14 cellular contexts compared by ENCODE assay signal in the genomic region with DNA sequence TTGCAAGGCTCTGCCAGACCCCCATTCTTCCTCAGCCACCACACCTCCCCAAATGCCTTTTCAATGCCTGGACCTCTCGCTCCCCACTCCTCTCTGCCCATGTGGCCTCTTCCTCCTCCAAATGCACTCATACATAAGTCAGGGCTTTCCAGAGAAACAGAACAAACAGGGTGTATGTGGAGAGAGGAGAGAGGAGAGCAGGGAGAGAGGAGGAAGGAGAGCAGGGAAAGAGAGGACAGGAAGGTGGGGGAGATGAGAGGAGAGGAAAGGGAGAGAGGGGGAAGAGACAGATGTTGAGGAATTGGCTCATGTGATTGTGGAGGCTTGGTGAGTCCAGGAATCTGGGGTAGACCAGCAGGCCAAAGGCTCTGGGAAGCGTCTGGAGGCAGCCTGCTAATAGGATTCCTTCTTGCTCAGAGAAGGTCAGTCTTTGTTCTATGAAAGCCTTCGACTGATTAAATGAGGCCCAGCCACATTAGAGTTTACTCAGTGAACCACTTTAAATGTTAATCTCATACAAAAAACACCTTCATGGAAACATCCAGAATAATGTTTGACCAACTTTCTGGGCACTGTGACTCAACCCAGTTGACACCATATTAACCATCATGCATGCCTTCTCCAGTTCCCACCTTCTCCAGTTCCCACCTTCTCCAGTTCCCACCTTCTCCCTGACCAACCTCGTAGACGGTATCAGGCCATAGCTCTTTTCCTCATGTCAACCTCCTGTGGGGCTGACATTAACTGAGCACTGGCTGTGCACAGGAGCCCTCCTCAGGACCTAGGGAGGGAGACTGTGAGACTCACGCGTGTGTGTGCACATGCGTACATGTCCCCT. TPM values are rescaled to one million over a fixed set of nuclear protein-coding genes. Genes with fewer than 3 reads are reported as not detected.
DNase-seq lines count a peak whose midpoint lies in the region; ATAC-seq, FAIRE-seq and TF ChIP-seq lines count a peak whose summit lies in the region.
"Had no signal": no experiment of that assay in that cellular context is flagged by ENCODE, and none has a peak within 500 bp of the region (broad histone marks: within the 10 kb centered on the region; RNA-seq: fewer than 3 reads in every experiment).

No MANE protein-coding gene starts in this region.

- H2BK15ac ChIP-seq in H9 (ENCODE audit: low read depth, low read length): no peak overlapping the region

- H2BK20ac ChIP-seq in H9 (ENCODE audit: low read depth, low read length, poor library complexity, severe bottlenecking): no peak overlapping the region

- RAD21 ChIA-PET in GM12878 (lab: Charles Lee; ENCODE audit: unreplicated experiment): interaction anchor here (1.5 to 3.5 kb wide), 2 partner anchors 18 to 27 kb away, joined by 3 to 27 read pairs; no protein-coding TSS in a partner anchor

- DNase-seq in T-helper 1 cell: no peak
- DNase-seq in H9: no peak
- no peak for DNase-seq in GM12878 (ENCODE audit: low read depth, low spot score)
- peak; percentile 6 for DNase-seq in myocyte (ENCODE audit: low read depth)
- no peak for DNase-seq in NK-92 (lab: John Stamatoyannopoulos, UW; ENCODE audit: unreplicated experiment)
- DNase-seq in kidney glomerular epithelial cell (lab: John Stamatoyannopoulos, UW): no peak
- DNase-seq: 8988T; AML-193; Caco-2; CD8-positive, alpha-beta memory T cell had no signal

- no peaks in the 10 kb centered on the region for H3K79me2 ChIP-seq in H9 (ENCODE audit: insufficient read depth, low read length)
- H3K79me2 ChIP-seq in GM12878 (ENCODE audit: control insufficient read depth, insufficient read depth, low read length): no peaks in the 10 kb centered on the region

- H3K27ac ChIP-seq in H9 (ENCODE audit: insufficient read length, low read depth, low read length) (no peak overlapping the region), GM12878 (ENCODE audit: control insufficient read depth, insufficient read depth) (no peak overlapping the region)
- H3K27ac ChIP-seq: BLaER1 had no signal

- in situ Hi-C loops in GM12878 (cut with MboI): no loop called here

- H3K4me1 Mint-ChIP-seq in T-helper 1 cell treated with Interleukin-12 subunit alpha and Interleukin-12 subunit beta and Interleukin-4 antibody, amounts not matched to agents 30 μg/mL and 1 μg/mL, for 36 hours (ENCODE audit: low read depth): peaks cover 7% of the 10 kb centered on the region
- H3K4me1 Mint-ChIP-seq in H9: peaks cover 12 to 18% of the 10 kb centered on the region in 2 experiments

- H3K18ac ChIP-seq in H9 (ENCODE audit: insufficient read length, low read depth, low read length): no peak overlapping the region

- H3K9ac ChIP-seq in H9 (ENCODE audit: extremely low read depth, insufficient read length, low read length) (no peak overlapping the region), GM12878 (ENCODE audit: control insufficient read depth, insufficient read depth, low read length) (no peak overlapping the region)
- H3K9ac ChIP-seq: BLaER1 had no signal

- no peak for TF ChIP-seq RAD21 in GM12878 (IDR thresholded peaks at IDR 0.05; ENCODE audit: insufficient read depth, low read depth, low read length)

- BruUV-seq in GM12878 (replicated peaks; lab: Mats Ljungman, UMichigan): no TSS peak

- no peak overlapping the region for H4K5ac ChIP-seq in H9 (ENCODE audit: insufficient read length, low read depth, low read length)

- H3K23me2 ChIP-seq in H9 (ENCODE audit: insufficient read length, low read depth, low read length, poor library complexity, severe bottlenecking): no peaks in the 10 kb centered on the region

- H2BK5ac ChIP-seq in H9 (ENCODE audit: insufficient read length, low read length): no peak overlapping the region

- H2AK5ac ChIP-seq in H9 (ENCODE audit: insufficient read length, low read length): no peak overlapping the region

- H4K91ac ChIP-seq in H9 (ENCODE audit: insufficient read length, low read depth, low read length): no peak overlapping the region

- no peak for ATAC-seq in GM12878

- TF ChIP-seq POLR2A in GM12878 (IDR thresholded peaks at IDR 0.05; ENCODE audit: low read depth, low read length): no peak

- WGBS in H9 (ENCODE audit: extremely low coverage, insufficient read length, low lambda C conversion rate): no CpG with 5 or more reads among the region's 8 CpGs
- WGBS in GM12878 (ENCODE audit: insufficient coverage, insufficient replicate concordance, low lambda C conversion rate, missing lambda C conversion rate): 54% methylated on average over 8 of the region's 8 CpGs

- H3K4me3 Mint-ChIP-seq in T-helper 1 cell treated with Interleukin-12 subunit alpha and Interleukin-12 subunit beta and Interleukin-4 antibody, amounts not matched to agents 30 μg/mL and 1 μg/mL, for 36 hours: no peak overlapping the region
- no peak overlapping the region for H3K4me3 Mint-ChIP-seq in H9
- H3K4me3 Mint-ChIP-seq: CD8-positive, alpha-beta memory T cell had no signal

- no peak overlapping the region for H4K8ac ChIP-seq in H9 (replicated peaks; ENCODE audit: insufficient read length, low read depth, low read length)

- intact Hi-C loops in GM12878 (cut with micrococcal nuclease; ENCODE audit: unreplicated experiment): no loop called here

- H3K36me3 Mint-ChIP-seq in T-helper 1 cell treated with Interleukin-12 subunit alpha and Interleukin-12 subunit beta and Interleukin-4 antibody, amounts not matched to agents 30 μg/mL and 1 μg/mL, for 36 hours (ENCODE audit: low read depth): no peaks in the 10 kb centered on the region
- H3K36me3 Mint-ChIP-seq in H9 (ENCODE audit: insufficient read depth in 1 of 3, low read depth in 3 of 3): no peaks in the 10 kb centered on the region
- H3K36me3 Mint-ChIP-seq: CD8-positive, alpha-beta memory T cell had no signal

- no peak overlapping the region; the same call in 1 of the 2 replicates for H3K14ac ChIP-seq in H9 (ENCODE audit: insufficient read depth, low read length)

- H3K27me3 ChIP-seq in H9 (ENCODE audit: insufficient read depth, low read length) (no peaks in the 10 kb centered on the region), GM12878 (replicated peaks in 1 of 2; ENCODE audit: control insufficient read depth in 2 of 2, insufficient read depth in 2 of 2, low read length in 1 of 2) (peaks cover 0 to 3% of the 10 kb centered on the region in 2 experiments; a peak in 2 of 4 replicates)

- H3K4ac ChIP-seq in H9 (ENCODE audit: low read depth, low read length): no peak overlapping the region

- TF ChIP-seq CTCF in H9 (conservative IDR thresholded peaks at IDR 0.05) (no peak), GM12878 (IDR thresholded peaks at IDR 0.05 in 2 of 3, conservative IDR thresholded peaks at IDR 0.05 in 1 of 3; ENCODE audit: control insufficient read depth in 2 of 3, extremely low read depth in 1 of 3, insufficient read depth in 1 of 3, low read depth in 3 of 3, low read length in 3 of 3) (no peak)

- CTCF ChIA-PET in GM12878 (lab: Yijun Ruan, JAX): interaction anchor here (0.6 to 12.4 kb wide), 9 partner anchors 11 to 828 kb away, joined by 3 to 171 read pairs (median 5); a partner anchor contains a TSS

- no peak overlapping the region for H3K4me2 ChIP-seq in H9 (ENCODE audit: insufficient read depth, insufficient read length, low read length)
- H3K4me2 ChIP-seq in GM12878 (ENCODE audit: control insufficient read depth, insufficient read depth): no peak overlapping the region
- H3K4me2 ChIP-seq: BLaER1 had no signal

- no peak for TF ChIP-seq EP300 in GM12878 (IDR thresholded peaks at IDR 0.05; ENCODE audit: borderline replicate concordance in 1 of 2, control insufficient read depth in 1 of 2, low read depth in 2 of 2, low read length in 2 of 2)

- SMC1A ChIA-PET in GM12878 (lab: Charles Lee; ENCODE audit: uncharacterized antibody, unreplicated experiment): no interaction called here

- H2AFZ ChIP-seq in H9 (ENCODE audit: low read length): no peak overlapping the region
- H2AFZ ChIP-seq in GM12878 (ENCODE audit: control insufficient read depth, low read depth, low read length): no peak overlapping the region

- H3K9me3 Mint-ChIP-seq in T-helper 1 cell treated with Interleukin-12 subunit alpha and Interleukin-12 subunit beta and Interleukin-4 antibody, amounts not matched to agents 30 μg/mL and 1 μg/mL, for 36 hours: no peaks in the 10 kb centered on the region
- no peaks in the 10 kb centered on the region; a peak in 1 of 5 replicates for H3K9me3 Mint-ChIP-seq in H9
- H3K9me3 Mint-ChIP-seq: CD8-positive, alpha-beta memory T cell had no signal

- no peak overlapping the region for H3K56ac ChIP-seq in H9 (ENCODE audit: insufficient read length, low read depth, low read length)

- no peak overlapping the region for H2BK120ac ChIP-seq in H9 (ENCODE audit: low read depth, low read length, poor library complexity, severe bottlenecking)

- peak overlapping the region; percentile 55 for H3K27ac Mint-ChIP-seq in T-helper 1 cell treated with Interleukin-12 subunit alpha and Interleukin-12 subunit beta and Interleukin-4 antibody, amounts not matched to agents 30 μg/mL and 1 μg/mL, for 36 hours
- H3K27ac Mint-ChIP-seq in H9: peak overlapping the region in 2 of 3 experiments; percentile 20 to 75; a peak in 2 of 7 replicates

- no peak overlapping the region for H3T11ph ChIP-seq in H9 (ENCODE audit: low read length)

- H3K36me3 ChIP-seq in GM12878 (ENCODE audit: control insufficient read depth in 2 of 2, insufficient read depth in 2 of 2, low read length in 1 of 2): no peaks in the 10 kb centered on the region
- H3K36me3 ChIP-seq: BLaER1 had no signal

- H3K9me3 ChIP-seq in H9 (ENCODE audit: control insufficient read depth, low read depth, low read length): no peaks in the 10 kb centered on the region
- H3K9me3 ChIP-seq in GM12878 (replicated peaks; ENCODE audit: control insufficient read depth, insufficient read depth, low read length): no peaks in the 10 kb centered on the region
- H3K9me3 ChIP-seq: BLaER1, Caco-2 had no signal

- no peak overlapping the region for H3K4me3 ChIP-seq in GM12878
- H3K4me3 ChIP-seq: BLaER1 had no signal

- H2BK12ac ChIP-seq in H9 (ENCODE audit: insufficient read length, low read depth, low read length): no peak overlapping the region

- FAIRE-seq in GM12878 (lab: Jason Lieb, UNC): no peak
- FAIRE-seq: GM18507, H54 had no signal

- no peak overlapping the region for H3K23ac ChIP-seq in H9 (ENCODE audit: insufficient read length, low read depth, low read length)

- H4K20me1 ChIP-seq in H9 (ENCODE audit: control insufficient read depth, insufficient read depth, insufficient read length) (no peaks in the 10 kb centered on the region), GM12878 (ENCODE audit: control insufficient read depth, insufficient read depth) (no peaks in the 10 kb centered on the region)
- H4K20me1 ChIP-seq: BLaER1 had no signal

- H3K4me1 ChIP-seq in H9 (ENCODE audit: insufficient read depth, low read length) (peaks cover 3% of the 10 kb centered on the region; the same call in 1 of the 2 replicates), GM12878 (ENCODE audit: control insufficient read depth, insufficient read depth, low read length) (no peaks in the 10 kb centered on the region; the same call in 1 of the 2 replicates)
- H3K4me1 ChIP-seq: BLaER1, Caco-2 had no signal

- peaks cover 3% of the 10 kb centered on the region for H3K27me3 Mint-ChIP-seq in T-helper 1 cell treated with Interleukin-12 subunit alpha and Interleukin-12 subunit beta and Interleukin-4 antibody, amounts not matched to agents 30 μg/mL and 1 μg/mL, for 36 hours (ENCODE audit: low read depth)
- peaks cover 8% of the 10 kb centered on the region for H3K27me3 Mint-ChIP-seq in H9 (ENCODE audit: low read depth)

- no peaks in the 10 kb centered on the region for H3K79me1 ChIP-seq in H9 (ENCODE audit: insufficient read depth, low read depth, low read length, poor library complexity, severe bottlenecking)

- POLR2A ChIA-PET in GM12878 (lab: Charles Lee): interaction anchor here (0.6 kb wide), 1 partner anchor 352 kb away, joined by 5 read pairs; no protein-coding TSS in a partner anchor

RNA-seq across cellular contexts. Expression of a gene that starts 11.3 kb away (rescaled TPM):
- total RNA-seq in H9 (2021) (0.66 and 1.0 TPM in 2 replicates), GM12878 (2014; rRNA removed) (0.05 TPM in 1 of 2 replicates, not detected in the other), GM12878 (2014; rRNA removed; fragmentation: Illumina TruSeq; extraction: Trizol) (not detected in 2 replicates), GM12878 (2021) (not detected in 2 replicates), myocyte (0.53 and 0.78 TPM in 2 replicates)
- total RNA-seq in GM12878 (2013; cell fraction: nucleolus; rRNA removed): 0.13 TPM in 1 of 2 replicates, not detected in the other
- polyA plus RNA-seq in GM12878 (2011; ENCODE audit: low read depth): not detected
- polyA plus RNA-seq in GM12878 (2011; rRNA removed) (not detected in 2 replicates), GM12878 (2014; fragmentation: Illumina TruSeq; extraction: Trizol) (not detected in 2 replicates), GM12878 (2014; fragmentation: Nextera tagmentation; extraction: Ambion mirVana) (not detected), GM12878 (2014; rRNA removed) (0.04 TPM in 1 of 2 replicates, not detected in the other), GM12878 (2016; fragmentation: Nextera tagmentation; extraction: Ambion mirVana) (not detected)
- 0.01 and 0.05 TPM in 2 replicates for polyA plus RNA-seq in GM12878 (2011; cell fraction: cytosol; rRNA removed)
- 0.12 and 0.19 TPM in 2 replicates for polyA plus RNA-seq in GM12878 (2011; cell fraction: nucleus; rRNA removed)
- 0.04 TPM in 1 of 2 replicates, not detected in the other for polyA plus RNA-seq in GM12878 (2012)
- polyA minus RNA-seq in GM12878 (2011; rRNA and poly(A)+ RNA removed): not detected in 2 replicates
- not detected in 2 replicates for polyA minus RNA-seq in GM12878 (2011; cell fraction: cytosol; rRNA and poly(A)+ RNA removed)
- polyA minus RNA-seq in GM12878 (2011; cell fraction: nucleus; rRNA and poly(A)+ RNA removed): not detected in 2 replicates
- 0.26 TPM for polyA plus RNA-seq in myocyte (2012)

RNA-seq across cellular contexts. Expression of a gene that starts 21.9 kb away (rescaled TPM):
- total RNA-seq in H9 (2021): 0.22 and 0.72 TPM in 2 replicates
- 135 and 145 TPM in 2 replicates for total RNA-seq in GM12878 (2013; cell fraction: nucleolus; rRNA removed)
- 95.2 and 111 TPM in 2 replicates for total RNA-seq in GM12878 (2014; rRNA removed)
- 61.6 and 78.5 TPM in 2 replicates for total RNA-seq in GM12878 (2014; rRNA removed; fragmentation: Illumina TruSeq; extraction: Trizol)
- total RNA-seq in GM12878 (2021): 99.8 and 102 TPM in 2 replicates
- polyA plus RNA-seq in GM12878 (2011; ENCODE audit: low read depth): 31.0 TPM
- 74.3 and 91.0 TPM in 2 replicates for polyA plus RNA-seq in GM12878 (2011; rRNA removed)
- 168 and 186 TPM in 2 replicates for polyA plus RNA-seq in GM12878 (2011; cell fraction: cytosol; rRNA removed)
- polyA plus RNA-seq in GM12878 (2011; cell fraction: nucleus; rRNA removed): 173 and 188 TPM in 2 replicates
- 48.5 and 49.9 TPM in 2 replicates for polyA plus RNA-seq in GM12878 (2012)
- 73.7 and 102 TPM in 2 replicates for polyA plus RNA-seq in GM12878 (2014; fragmentation: Illumina TruSeq; extraction: Trizol)
- polyA plus RNA-seq in GM12878 (2014; fragmentation: Nextera tagmentation; extraction: Ambion mirVana): 10 to 100 TPM in 1 of 2 experiments, 1 to 10 TPM in 1; 7.9 to 14.2 TPM
- 100 and 102 TPM in 2 replicates for polyA plus RNA-seq in GM12878 (2014; rRNA removed)
- 100 to 1,000 TPM; 116 to 117 TPM for polyA plus RNA-seq in GM12878 (2016; fragmentation: Nextera tagmentation; extraction: Ambion mirVana)
- 97.4 and 135 TPM in 2 replicates for polyA minus RNA-seq in GM12878 (2011; rRNA and poly(A)+ RNA removed)
- 50.4 and 50.5 TPM in 2 replicates for polyA minus RNA-seq in GM12878 (2011; cell fraction: cytosol; rRNA and poly(A)+ RNA removed)
- 50.2 and 85.1 TPM in 2 replicates for polyA minus RNA-seq in GM12878 (2011; cell fraction: nucleus; rRNA and poly(A)+ RNA removed)
- total RNA-seq in myocyte: not detected in 2 replicates
- polyA plus RNA-seq in myocyte (2012): 0.25 TPM
- total RNA-seq: Caco-2 had no signal

RNA-seq across cellular contexts. Expression of a gene that starts 37.7 kb away (rescaled TPM):
- total RNA-seq in H9 (2021): 58.6 and 67.2 TPM in 2 replicates
- total RNA-seq in GM12878 (2013; cell fraction: nucleolus; rRNA removed): 13.7 and 18.1 TPM in 2 replicates
- 18.8 and 20.7 TPM in 2 replicates for total RNA-seq in GM12878 (2014; rRNA removed)
- 10.3 and 12.0 TPM in 2 replicates for total RNA-seq in GM12878 (2014; rRNA removed; fragmentation: Illumina TruSeq; extraction: Trizol)
- total RNA-seq in GM12878 (2021): 30.5 and 33.6 TPM in 2 replicates
- 23.6 TPM for polyA plus RNA-seq in GM12878 (2011; ENCODE audit: low read depth)
- polyA plus RNA-seq in GM12878 (2011; rRNA removed): 49.2 and 49.5 TPM in 2 replicates
- polyA plus RNA-seq in GM12878 (2011; cell fraction: cytosol; rRNA removed): 26.9 and 35.2 TPM in 2 replicates
- polyA plus RNA-seq in GM12878 (2011; cell fraction: nucleus; rRNA removed): 35.2 and 47.4 TPM in 2 replicates
- polyA plus RNA-seq in GM12878 (2012): 21.0 and 42.5 TPM in 2 replicates
- polyA plus RNA-seq in GM12878 (2014; fragmentation: Illumina TruSeq; extraction: Trizol): 11.3 and 15.4 TPM in 2 replicates
- 1 to 10 TPM in 1 of 2 experiments, under 1 TPM in 1; 0.34 to 2.4 TPM for polyA plus RNA-seq in GM12878 (2014; fragmentation: Nextera tagmentation; extraction: Ambion mirVana)
- 22.8 and 25.7 TPM in 2 replicates for polyA plus RNA-seq in GM12878 (2014; rRNA removed)
- 10 to 100 TPM; 10.8 to 15.4 TPM for polyA plus RNA-seq in GM12878 (2016; fragmentation: Nextera tagmentation; extraction: Ambion mirVana)
- polyA minus RNA-seq in GM12878 (2011; rRNA and poly(A)+ RNA removed): 18.5 and 19.3 TPM in 2 replicates
- 11.0 and 13.8 TPM in 2 replicates for polyA minus RNA-seq in GM12878 (2011; cell fraction: cytosol; rRNA and poly(A)+ RNA removed)
- polyA minus RNA-seq in GM12878 (2011; cell fraction: nucleus; rRNA and poly(A)+ RNA removed): 8.1 and 10.2 TPM in 2 replicates
- total RNA-seq in myocyte: 32.2 and 39.3 TPM in 2 replicates
- polyA plus RNA-seq in myocyte (2012): 70.0 TPM

RNA-seq across cellular contexts. Expression of a gene that starts 59.5 kb away (rescaled TPM):
- total RNA-seq in H9 (2021): 0.11 TPM in 2 replicates
- total RNA-seq in GM12878 (2013; cell fraction: nucleolus; rRNA removed): not detected in 2 replicates
- total RNA-seq in GM12878 (2014; rRNA removed): under 0.01 TPM in 1 of 2 replicates, not detected in the other
- not detected in 2 replicates for total RNA-seq in GM12878 (2014; rRNA removed; fragmentation: Illumina TruSeq; extraction: Trizol)
- total RNA-seq in GM12878 (2021): not detected in 2 replicates
- 0.05 TPM for polyA plus RNA-seq in GM12878 (2011; ENCODE audit: low read depth)
- polyA plus RNA-seq in GM12878 (2011; rRNA removed): not detected in 2 replicates
- 0.02 TPM in 1 of 2 replicates, not detected in the other for polyA plus RNA-seq in GM12878 (2011; cell fraction: cytosol; rRNA removed)
- not detected in 2 replicates for polyA plus RNA-seq in GM12878 (2011; cell fraction: nucleus; rRNA removed)
- polyA plus RNA-seq in GM12878 (2012): 0.06 and 0.14 TPM in 2 replicates
- polyA plus RNA-seq in GM12878 (2014; fragmentation: Illumina TruSeq; extraction: Trizol): not detected in 2 replicates
- polyA plus RNA-seq in GM12878 (2014; fragmentation: Nextera tagmentation; extraction: Ambion mirVana): under 1 TPM; under 0.01 to 0.02 TPM
- polyA plus RNA-seq in GM12878 (2014; rRNA removed): 0.01 TPM in 1 of 2 replicates, not detected in the other
- polyA plus RNA-seq in GM12878 (2016; fragmentation: Nextera tagmentation; extraction: Ambion mirVana): under 1 TPM; 0.03 to 0.08 TPM
- not detected in 2 replicates for polyA minus RNA-seq in GM12878 (2011; rRNA and poly(A)+ RNA removed)
- polyA minus RNA-seq in GM12878 (2011; cell fraction: cytosol; rRNA and poly(A)+ RNA removed): not detected in 2 replicates
- polyA minus RNA-seq in GM12878 (2011; cell fraction: nucleus; rRNA and poly(A)+ RNA removed): not detected in 2 replicates
- total RNA-seq in myocyte: not detected in 2 replicates
- polyA plus RNA-seq in myocyte (2012): 0.13 TPM
- total RNA-seq: CD8-positive, alpha-beta memory T cell had no signal

Comparison
In these comparisons a context has a peak if more than half of its experiments do, and no peak if none do; other contexts are left out.
1. RNA of a gene that starts 21.9 kb away (total RNA-seq): 61.6 to 145 TPM in GM12878; 0.22 to 0.72 TPM in H9 and not detected in myocyte; every median in the first group is over 10 times any median in the second.